In the genomic region with DNA sequence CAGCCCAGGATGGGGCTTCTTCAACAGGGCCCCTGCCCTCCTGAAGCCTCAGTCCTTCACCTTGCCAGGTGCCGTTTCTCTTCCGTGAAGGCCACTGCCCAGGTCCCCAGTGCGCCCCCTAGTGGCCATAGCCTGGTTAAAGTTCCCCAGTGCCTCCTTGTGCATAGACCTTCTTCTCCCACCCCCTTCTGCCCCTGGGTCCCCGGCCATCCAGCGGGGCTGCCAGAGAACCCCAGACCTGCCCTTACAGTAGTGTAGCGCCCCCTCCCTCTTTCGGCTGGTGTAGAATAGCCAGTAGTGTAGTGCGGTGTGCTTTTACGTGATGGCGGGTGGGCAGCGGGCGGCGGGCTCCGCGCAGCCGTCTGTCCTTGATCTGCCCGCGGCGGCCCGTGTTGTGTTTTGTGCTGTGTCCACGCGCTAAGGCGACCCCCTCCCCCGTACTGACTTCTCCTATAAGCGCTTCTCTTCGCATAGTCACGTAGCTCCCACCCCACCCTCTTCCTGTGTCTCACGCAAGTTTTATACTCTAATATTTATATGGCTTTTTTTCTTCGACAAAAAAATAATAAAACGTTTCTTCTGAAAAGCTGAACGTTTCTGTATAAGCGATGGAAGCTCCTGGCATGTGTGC, we compare ENCODE assay signal across 8 cellular contexts. TPM values are rescaled to one million over a fixed set of nuclear protein-coding genes. Genes with fewer than 3 reads are reported as not detected.
DNase-seq lines count a peak whose midpoint lies in the region; ATAC-seq, FAIRE-seq and TF ChIP-seq lines count a peak whose summit lies in the region.

No MANE protein-coding gene starts in this region.

- peaks cover 56% of the 10 kb centered on the region for H3K4me1 ChIP-seq in A673 (ENCODE audit: insufficient read depth, low read length, poor library complexity, severe bottlenecking)
- no peaks in the 10 kb centered on the region for H3K4me1 ChIP-seq in endocrine pancreas (ENCODE audit: control insufficient read depth, insufficient read depth, low read length)
- H3K4me1 ChIP-seq in mononuclear cell (ENCODE audit: insufficient read depth, low read length): peaks cover 55% of the 10 kb centered on the region

- FAIRE-seq in GM18507 (lab: Jason Lieb, UNC): peak; percentile 83

- POLR2A ChIA-PET in A673 (lab: Charles Lee; ENCODE audit: low non-redundant PET): no interaction called here

- H3K9ac ChIP-seq in endocrine pancreas (ENCODE audit: control insufficient read depth, insufficient read depth, low read length): peak overlapping the region; percentile 66

- peak overlapping the region; percentile 92 for H3K27ac ChIP-seq in A673 (ENCODE audit: low read depth, low read length, poor library complexity, severe bottlenecking)

- H3K27me3 ChIP-seq in A673 (replicated peaks; ENCODE audit: insufficient read depth, low read depth, low read length, poor library complexity): no peaks in the 10 kb centered on the region
- H3K27me3 ChIP-seq in endocrine pancreas (ENCODE audit: control insufficient read depth, insufficient read depth, low read length): no peaks in the 10 kb centered on the region
- H3K27me3 ChIP-seq in mononuclear cell (ENCODE audit: insufficient read depth, low read length): no peaks in the 10 kb centered on the region

- peak; percentile 87 for DNase-seq in A673 (ENCODE audit: low spot score)
- DNase-seq in GM18507 (ENCODE audit: extremely low spot score, insufficient read length, low read depth): no peak
- peak; percentile 62 for DNase-seq in NCI-H2227 treated with DMSO at 0.1 percent for 48 hours (lab: John Stamatoyannopoulos, UW)
- peak; percentile 55 for DNase-seq in activated CD8-positive, alpha-beta memory T cell treated with anti-CD3 and anti-CD28 coated beads, Interleukin-2, amount 50 U/mL, for 1 hour (ENCODE audit: extremely low read depth)
- peak; percentile 66 to 75 for DNase-seq in stimulated activated CD8-positive, alpha-beta memory T cell treated with anti-CD3 and anti-CD28 coated beads, Interleukin-4, amount 100 ng/mL, for 1 hour (ENCODE audit: low read depth in 2 of 2, low spot score in 1 of 2)

- peak; percentile 96 for TF ChIP-seq CTCF in A673 (conservative IDR thresholded peaks at IDR 0.05; ENCODE audit: low read depth, low read length)

- no peak for ATAC-seq in GM21825 (IDR thresholded peaks at IDR 0.05; ENCODE audit: unreplicated experiment)

- intact Hi-C loops in A673 (cut with micrococcal nuclease; ENCODE audit: unreplicated experiment): loop anchor here (1.0 to 5.0 kb wide), 2 partner anchors 12 to 35 kb away; partner anchors contain the start of gene PCDHGC3

- H3K9me3 ChIP-seq in A673 (ENCODE audit: low read depth, low read length, poor library complexity, severe bottlenecking) (no peaks in the 10 kb centered on the region), endocrine pancreas (ENCODE audit: control insufficient read depth, low read length) (no peaks in the 10 kb centered on the region), mononuclear cell (ENCODE audit: low read depth, low read length) (no peaks in the 10 kb centered on the region)

- BruUV-seq in A673 (replicated peaks; lab: Mats Ljungman, UMichigan): no TSS peak

- H3K36me3 ChIP-seq in A673 (ENCODE audit: insufficient read depth, low read length, poor library complexity, severe bottlenecking) (peaks cover 29% of the 10 kb centered on the region), endocrine pancreas (ENCODE audit: control insufficient read depth, insufficient read depth, low read length) (no peaks in the 10 kb centered on the region)

- CTCF ChIA-PET in A673 (lab: Charles Lee): interaction anchor here (0.6 to 2.2 kb wide), 9 partner anchors 9 to 377 kb away, joined by 3 to 11 read pairs (median 4); partner anchors contain the start of genes PCDHB14, PCDHB5, PCDHGA11 and PCDHGC3

- peak overlapping the region; percentile 57 for H3K4me3 ChIP-seq in A673 (ENCODE audit: low read depth, low read length, poor library complexity, severe bottlenecking)
- peak overlapping the region; percentile 84 for H3K4me3 ChIP-seq in endocrine pancreas (ENCODE audit: control insufficient read depth, insufficient read depth, low read length)
- peak overlapping the region; percentile 39 for H3K4me3 ChIP-seq in mononuclear cell (ENCODE audit: low read length)

RNA-seq across cellular contexts. Expression of gene PCDHGC5, which starts 23.6 kb away (rescaled TPM):
- total RNA-seq in A673 (2021) (3.4 and 3.6 TPM in 2 replicates), mononuclear cell (not detected)

RNA-seq across cellular contexts. Expression of gene PCDHGC4, which starts 27.7 kb away (rescaled TPM):
- total RNA-seq in A673 (2021): 3.6 and 3.8 TPM in 2 replicates
- total RNA-seq in mononuclear cell: 0.10 TPM

RNA-seq across cellular contexts. Expression of gene PCDHGC3, which starts 36.7 kb away (rescaled TPM):
- total RNA-seq in A673 (2021) (103 and 112 TPM in 2 replicates), mononuclear cell (0.42 TPM)

Comparison
In these comparisons a context has a peak if more than half of its experiments do, and no peak if none do; other contexts are left out.
1. RNA of gene PCDHGC3, which starts 36.7 kb away (total RNA-seq): 103 to 112 TPM in A673; 0.42 TPM in mononuclear cell (single experiment); every median in the first group is over 10 times any median in the second.
2. Peak in every context shown above with its lines, with median percentiles within 50 percentile points of each other: H3K4me3 ChIP-seq.